8 cellular contexts compared by ENCODE assay signal in genomic region chr9:35757527-35758275, GRCh38. TPM values are rescaled to one million over a fixed set of nuclear protein-coding genes. Genes with fewer than 3 reads are reported as not detected.
DNase-seq lines count a peak whose midpoint lies in the region; ATAC-seq and TF ChIP-seq lines count a peak whose summit lies in the region.

No MANE protein-coding gene starts in this region.

- H3K9me3 ChIP-seq in WERI-Rb-1 (ENCODE audit: severe bottlenecking) (no peaks in the 10 kb centered on the region), cardiac muscle cell (ENCODE audit: low read depth) (no peaks in the 10 kb centered on the region), psoas muscle (no peaks in the 10 kb centered on the region)

- 15 to 36% (median 24%) methylated on average over 5 of the region's 5 CpGs for WGBS in psoas muscle, 3 donors

- H3K36me3 ChIP-seq in WERI-Rb-1 (peaks cover 20% of the 10 kb centered on the region), cardiac muscle cell (peaks cover 7% of the 10 kb centered on the region), psoas muscle (ENCODE audit: insufficient read depth in 1 of 2, low read depth in 1 of 2) (peaks cover 4 to 35% of the 10 kb centered on the region in 2 donors)

- H3K27me3 ChIP-seq in WERI-Rb-1 (ENCODE audit: insufficient read depth, low read depth, severe bottlenecking) = no peaks in the 10 kb centered on the region
- no peaks in the 10 kb centered on the region for H3K27me3 ChIP-seq in cardiac muscle cell
- H3K27me3 ChIP-seq in psoas muscle (ENCODE audit: insufficient read depth in 3 of 3, low read length in 2 of 3) = no peaks in the 10 kb centered on the region

- intact Hi-C loops in psoas muscle (cut with DNase I) = no loop called here

- TF ChIP-seq CTCF in WERI-Rb-1 (IDR thresholded peaks at IDR 0.05; ENCODE audit: low read depth, low read length) (no peak), cardiac muscle cell (IDR thresholded peaks at IDR 0.05; ENCODE audit: low read depth, low read length) (no peak), psoas muscle (IDR thresholded peaks at IDR 0.05) (no peak)

- peak; percentile 45 for ATAC-seq in GM19023 (IDR thresholded peaks at IDR 0.05; ENCODE audit: unreplicated experiment)
- ATAC-seq in HG03280 (IDR thresholded peaks at IDR 0.05; ENCODE audit: unreplicated experiment) = peak; percentile 33
- peak; percentile 61 to 68 (median 64) for ATAC-seq in psoas muscle

- peak overlapping the region; percentile 90 for H3K4me3 ChIP-seq in WERI-Rb-1 (ENCODE audit: low read depth, low read length)
- peak overlapping the region; percentile 72 for H3K4me3 ChIP-seq in cardiac muscle cell
- peak overlapping the region; percentile 82 for H3K4me3 ChIP-seq in psoas muscle

- H3K27ac ChIP-seq in WERI-Rb-1 (peak overlapping the region; percentile 87), cardiac muscle cell (peak overlapping the region; percentile 89), psoas muscle (peak overlapping the region; percentile 94)

- peaks cover 6% of the 10 kb centered on the region for H3K4me1 ChIP-seq in cardiac muscle cell (ENCODE audit: low read depth)
- peaks cover 19% of the 10 kb centered on the region for H3K4me1 ChIP-seq in psoas muscle

- DNase-seq in Ammon's horn (ENCODE audit: low spot score) (peak; percentile 47), WERI-Rb-1 (peak; percentile 46), cardiac muscle cell (ENCODE audit: low read depth in 1 of 2, low spot score in 1 of 2) (no peak), psoas muscle (no peak), NCI-H2081 (lab: John Stamatoyannopoulos, UW) (no peak), OCI-M2 (lab: John Stamatoyannopoulos, UW; ENCODE audit: unreplicated experiment) (no peak)

RNA-seq across cellular contexts. Expression of gene MSMP, which starts 3.6 kb away (rescaled TPM):
- total RNA-seq in cardiac muscle cell (not detected in 2 replicates), psoas muscle (not detected)
- polyA plus RNA-seq in cardiac muscle cell (not detected in 2 replicates), psoas muscle (1 to 10 TPM in 1 of 3 donors, under 1 TPM in 1, not detected in 1; 0.16 to 1.2 TPM)

RNA-seq across cellular contexts. Expression of gene RGP1, which starts 8.6 kb away (rescaled TPM):
- total RNA-seq in cardiac muscle cell = 24.1 and 30.4 TPM in 2 replicates
- 17.9 and 21.8 TPM in 2 replicates for polyA plus RNA-seq in cardiac muscle cell
- total RNA-seq in psoas muscle = 10 to 100 TPM; 32.3 to 51.0 (median 37.4) TPM
- polyA plus RNA-seq in psoas muscle = 10 to 100 TPM; 10.7 to 34.6 (median 24.0) TPM

RNA-seq across cellular contexts. Expression of gene GBA2, which starts 8.7 kb away (rescaled TPM):
- 132 and 157 TPM in 2 replicates for total RNA-seq in cardiac muscle cell
- 135 and 140 TPM in 2 replicates for polyA plus RNA-seq in cardiac muscle cell
- 10 to 100 TPM; 36.1 to 83.6 (median 50.1) TPM for total RNA-seq in psoas muscle
- polyA plus RNA-seq in psoas muscle = 100 to 1,000 TPM in 1 of 3 donors, 10 to 100 TPM in 2; 47.0 to 107 (median 47.4) TPM

RNA-seq across cellular contexts. Expression of gene CREB3, which starts 25.2 kb away (rescaled TPM):
- total RNA-seq in cardiac muscle cell (45.7 and 51.5 TPM in 2 replicates), psoas muscle (10 to 100 TPM; 16.1 to 22.4 (median 20.5) TPM)
- polyA plus RNA-seq in cardiac muscle cell (62.3 and 84.2 TPM in 2 replicates), psoas muscle (10 to 100 TPM; 20.9 to 55.1 (median 27.8) TPM)

RNA-seq across cellular contexts. Expression of gene TLN1, which starts 25.7 kb away (rescaled TPM):
- 172 and 178 TPM in 2 replicates for total RNA-seq in cardiac muscle cell
- polyA plus RNA-seq in cardiac muscle cell = 96.0 and 98.0 TPM in 2 replicates
- total RNA-seq in psoas muscle = 100 to 1,000 TPM; 146 to 212 (median 152) TPM
- 100 to 1,000 TPM in 1 of 3 donors, 10 to 100 TPM in 2; 88.2 to 320 (median 96.5) TPM for polyA plus RNA-seq in psoas muscle

Comparison
In these comparisons a context has a peak if more than half of its experiments do, and no peak if none do; other contexts are left out.
1. DNase-seq: peak in Ammon's horn (single experiment) and WERI-Rb-1 (single experiment); none in cardiac muscle cell (0 of 2), psoas muscle (0 of 2), NCI-H2081 (0 of 2) and OCI-M2 (single experiment).
2. Peak in every context shown above with its lines, with median percentiles within 50 percentile points of each other: ATAC-seq, H3K27ac ChIP-seq and H3K4me3 ChIP-seq.